In the genomic region with DNA sequence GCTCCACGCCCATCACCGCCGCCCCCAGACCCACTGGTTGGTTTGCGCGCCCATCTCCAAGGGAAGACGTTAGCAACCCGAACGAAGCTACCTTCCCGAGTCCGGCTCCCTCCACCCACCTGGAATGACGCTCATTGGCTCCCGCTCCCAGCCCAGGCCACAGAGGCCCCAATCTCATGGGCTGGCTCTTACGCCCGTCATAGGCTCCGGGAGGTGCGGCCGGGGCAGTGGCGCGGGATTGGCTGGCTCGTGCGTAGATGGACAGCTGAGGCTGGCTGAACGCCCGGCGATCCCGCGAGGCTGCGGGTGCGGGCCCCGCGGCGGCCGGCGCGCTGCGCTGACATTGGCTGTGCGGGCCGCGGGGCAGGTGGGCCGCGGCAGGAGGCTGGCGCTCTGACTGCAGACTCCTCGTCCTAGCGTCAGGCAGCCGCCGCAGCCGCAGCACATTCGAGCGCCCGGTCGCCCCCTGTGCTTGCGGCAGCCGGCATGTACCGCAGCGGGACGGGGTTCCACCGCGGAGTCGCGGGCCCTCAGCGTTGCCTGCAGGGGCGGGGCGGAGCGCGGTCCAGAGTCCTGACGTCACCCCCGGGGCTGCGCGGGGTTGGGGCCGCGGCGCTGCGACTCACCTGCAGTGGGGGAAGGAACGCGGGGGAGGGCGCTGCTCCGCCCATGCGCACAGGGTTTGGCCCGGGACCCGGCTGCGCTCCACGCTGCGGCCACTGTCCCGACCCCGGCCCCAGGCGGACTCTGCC, we compare ENCODE assay signal across 1 cellular context.
TF ChIP-seq lines count a peak whose summit lies in the region.

No MANE protein-coding gene starts in this region.

TF ChIP-seq in HepG2, 621 proteins besides CTCF, POLR2A, EP300 and RAD21 (continued from another document and continues in another):
- TF ChIP-seq PAF1 (CRISPR knock-in tag; IDR thresholded peaks at IDR 0.05) (no peak), ZNF883 (CRISPR knock-in tag; IDR thresholded peaks at IDR 0.05; ENCODE audit: not compliant biosample characterization) (peak; percentile 88), GFI1 (CRISPR knock-in tag; IDR thresholded peaks at IDR 0.05; ENCODE audit: borderline replicate concordance) (no peak; the same call in 1 of the 2 replicates), TCF7 (IDR thresholded peaks at IDR 0.05; ENCODE audit: low read depth) (no peak), SOX13 (IDR thresholded peaks at IDR 0.05) (0 out of 2 replicates have a peak, but pooled peaks have one; percentile 4), SOX13 (CRISPR knock-in tag; conservative IDR thresholded peaks at IDR 0.05 in 1 of 2, IDR thresholded peaks at IDR 0.05 in 1 of 2) (peak in 1 of 2 experiments; percentile 74; a peak in 2 of 4 replicates), MZF1 (CRISPR knock-in tag; IDR thresholded peaks at IDR 0.05; ENCODE audit: borderline replicate concordance) (no peak), CEBPB (IDR thresholded peaks at IDR 0.05; ENCODE audit: borderline replicate concordance, low read depth, low read length) (no peak), ZNF20 (CRISPR knock-in tag; IDR thresholded peaks at IDR 0.05) (no peak), AHDC1 (CRISPR knock-in tag; IDR thresholded peaks at IDR 0.05; ENCODE audit: borderline replicate concordance) (no peak), GLMP (CRISPR knock-in tag; IDR thresholded peaks at IDR 0.05; ENCODE audit: borderline replicate concordance) (no peak), SMYD3 (CRISPR knock-in tag; IDR thresholded peaks at IDR 0.05) (no peak), GMEB1 (CRISPR knock-in tag; IDR thresholded peaks at IDR 0.05; ENCODE audit: borderline replicate concordance) (peak; percentile 74), HES4 (CRISPR knock-in tag; IDR thresholded peaks at IDR 0.05; ENCODE audit: borderline replicate concordance) (peak; percentile 51; the same call in 1 of the 2 replicates), ARHGAP35 (CRISPR knock-in tag; IDR thresholded peaks at IDR 0.05; ENCODE audit: borderline replicate concordance) (0 out of 2 replicates have a peak, but pooled peaks have one; percentile 58), XRCC5 (optimal IDR thresholded peaks at IDR 0.05; ENCODE audit: low read length) (peak; percentile 34), ZNF407 (CRISPR knock-in tag; IDR thresholded peaks at IDR 0.05; ENCODE audit: not compliant biosample characterization) (no peak), ZNF550 (CRISPR knock-in tag; IDR thresholded peaks at IDR 0.05; ENCODE audit: borderline replicate concordance) (no peak), JUNB (CRISPR knock-in tag; IDR thresholded peaks at IDR 0.05; ENCODE audit: borderline replicate concordance) (no peak)
- TF ChIP-seq, protein P1, sequence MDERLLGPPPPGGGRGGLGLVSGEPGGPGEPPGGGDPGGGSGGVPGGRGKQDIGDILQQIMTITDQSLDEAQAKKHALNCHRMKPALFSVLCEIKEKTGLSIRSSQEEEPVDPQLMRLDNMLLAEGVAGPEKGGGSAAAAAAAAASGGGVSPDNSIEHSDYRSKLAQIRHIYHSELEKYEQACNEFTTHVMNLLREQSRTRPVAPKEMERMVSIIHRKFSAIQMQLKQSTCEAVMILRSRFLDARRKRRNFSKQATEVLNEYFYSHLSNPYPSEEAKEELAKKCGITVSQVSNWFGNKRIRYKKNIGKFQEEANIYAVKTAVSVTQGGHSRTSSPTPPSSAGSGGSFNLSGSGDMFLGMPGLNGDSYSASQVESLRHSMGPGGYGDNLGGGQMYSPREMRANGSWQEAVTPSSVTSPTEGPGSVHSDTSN (CRISPR knock-in tag; IDR thresholded peaks at IDR 0.05) = peak; percentile 96
- TF ChIP-seq, protein P2, sequence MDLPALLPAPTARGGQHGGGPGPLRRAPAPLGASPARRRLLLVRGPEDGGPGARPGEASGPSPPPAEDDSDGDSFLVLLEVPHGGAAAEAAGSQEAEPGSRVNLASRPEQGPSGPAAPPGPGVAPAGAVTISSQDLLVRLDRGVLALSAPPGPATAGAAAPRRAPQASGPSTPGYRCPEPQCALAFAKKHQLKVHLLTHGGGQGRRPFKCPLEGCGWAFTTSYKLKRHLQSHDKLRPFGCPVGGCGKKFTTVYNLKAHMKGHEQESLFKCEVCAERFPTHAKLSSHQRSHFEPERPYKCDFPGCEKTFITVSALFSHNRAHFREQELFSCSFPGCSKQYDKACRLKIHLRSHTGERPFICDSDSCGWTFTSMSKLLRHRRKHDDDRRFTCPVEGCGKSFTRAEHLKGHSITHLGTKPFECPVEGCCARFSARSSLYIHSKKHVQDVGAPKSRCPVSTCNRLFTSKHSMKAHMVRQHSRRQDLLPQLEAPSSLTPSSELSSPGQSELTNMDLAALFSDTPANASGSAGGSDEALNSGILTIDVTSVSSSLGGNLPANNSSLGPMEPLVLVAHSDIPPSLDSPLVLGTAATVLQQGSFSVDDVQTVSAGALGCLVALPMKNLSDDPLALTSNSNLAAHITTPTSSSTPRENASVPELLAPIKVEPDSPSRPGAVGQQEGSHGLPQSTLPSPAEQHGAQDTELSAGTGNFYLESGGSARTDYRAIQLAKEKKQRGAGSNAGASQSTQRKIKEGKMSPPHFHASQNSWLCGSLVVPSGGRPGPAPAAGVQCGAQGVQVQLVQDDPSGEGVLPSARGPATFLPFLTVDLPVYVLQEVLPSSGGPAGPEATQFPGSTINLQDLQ (CRISPR knock-in tag; IDR thresholded peaks at IDR 0.05) = no peak
- TF ChIP-seq, protein P3, sequence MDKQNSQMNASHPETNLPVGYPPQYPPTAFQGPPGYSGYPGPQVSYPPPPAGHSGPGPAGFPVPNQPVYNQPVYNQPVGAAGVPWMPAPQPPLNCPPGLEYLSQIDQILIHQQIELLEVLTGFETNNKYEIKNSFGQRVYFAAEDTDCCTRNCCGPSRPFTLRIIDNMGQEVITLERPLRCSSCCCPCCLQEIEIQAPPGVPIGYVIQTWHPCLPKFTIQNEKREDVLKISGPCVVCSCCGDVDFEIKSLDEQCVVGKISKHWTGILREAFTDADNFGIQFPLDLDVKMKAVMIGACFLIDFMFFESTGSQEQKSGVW (CRISPR knock-in tag; IDR thresholded peaks at IDR 0.05; ENCODE audit: borderline replicate concordance) = no peak
- TF ChIP-seq, protein P4, sequence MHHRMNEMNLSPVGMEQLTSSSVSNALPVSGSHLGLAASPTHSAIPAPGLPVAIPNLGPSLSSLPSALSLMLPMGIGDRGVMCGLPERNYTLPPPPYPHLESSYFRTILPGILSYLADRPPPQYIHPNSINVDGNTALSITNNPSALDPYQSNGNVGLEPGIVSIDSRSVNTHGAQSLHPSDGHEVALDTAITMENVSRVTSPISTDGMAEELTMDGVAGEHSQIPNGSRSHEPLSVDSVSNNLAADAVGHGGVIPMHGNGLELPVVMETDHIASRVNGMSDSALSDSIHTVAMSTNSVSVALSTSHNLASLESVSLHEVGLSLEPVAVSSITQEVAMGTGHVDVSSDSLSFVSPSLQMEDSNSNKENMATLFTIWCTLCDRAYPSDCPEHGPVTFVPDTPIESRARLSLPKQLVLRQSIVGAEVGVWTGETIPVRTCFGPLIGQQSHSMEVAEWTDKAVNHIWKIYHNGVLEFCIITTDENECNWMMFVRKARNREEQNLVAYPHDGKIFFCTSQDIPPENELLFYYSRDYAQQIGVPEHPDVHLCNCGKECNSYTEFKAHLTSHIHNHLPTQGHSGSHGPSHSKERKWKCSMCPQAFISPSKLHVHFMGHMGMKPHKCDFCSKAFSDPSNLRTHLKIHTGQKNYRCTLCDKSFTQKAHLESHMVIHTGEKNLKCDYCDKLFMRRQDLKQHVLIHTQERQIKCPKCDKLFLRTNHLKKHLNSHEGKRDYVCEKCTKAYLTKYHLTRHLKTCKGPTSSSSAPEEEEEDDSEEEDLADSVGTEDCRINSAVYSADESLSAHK (CRISPR knock-in tag; IDR thresholded peaks at IDR 0.05; ENCODE audit: borderline replicate concordance) = no peak
